8 cellular contexts compared by ENCODE assay signal in genomic region chr19:18192673-18193387, GRCh38. TPM values are rescaled to one million over a fixed set of nuclear protein-coding genes. Genes with fewer than 3 reads are reported as not detected.
DNase-seq lines count a peak whose midpoint lies in the region; ATAC-seq and TF ChIP-seq lines count a peak whose summit lies in the region.

MPV17L2 (plus strand) TSS chr19:18193218; CDS start chr19:18193282, 64 bp downstream.

- TF ChIP-seq CTCF in ovary (IDR thresholded peaks at IDR 0.05), result peak in 2 of 3 donors; percentile 2 to 23
- TF ChIP-seq CTCF in thyroid gland (IDR thresholded peaks at IDR 0.05), result no peak

- peak within 1 kb of the TSS; percentile 93 for H3K27ac Mint-ChIP-seq in activated naive CD8-positive, alpha-beta T cell treated with anti-CD3 and anti-CD28 coated beads, Interleukin-2, amount 50 U/mL, for 24 hours

- peak; percentile 37 for TF ChIP-seq EP300 in ovary (IDR thresholded peaks at IDR 0.05)

- ATAC-seq in HG02759 (IDR thresholded peaks at IDR 0.05; ENCODE audit: unreplicated experiment) (peak; percentile 88), Right ventricle myocardium inferior (peak; percentile 97)
- peak; percentile 93 for ATAC-seq in activated naive CD8-positive, alpha-beta T cell treated with anti-CD3 and anti-CD28 coated beads, Interleukin-2, amount 50 U/mL, for 24 hours

- peaks cover 6% of the 10 kb centered on the region for H3K4me1 ChIP-seq in ovary (ENCODE audit: insufficient read depth)
- peaks cover 17 to 18% of the 10 kb centered on the region in 2 donors for H3K4me1 ChIP-seq in thyroid gland

- WGBS in ovary, 3 donors, result 0 to 1% (median 0%) methylated on average over 41 to 74 of the region's 74 CpGs
- 1% methylated on average over 25 to 31 of the region's 74 CpGs for WGBS in thyroid gland, 2 donors

- H3K36me3 Mint-ChIP-seq in activated naive CD8-positive, alpha-beta T cell treated with anti-CD3 and anti-CD28 coated beads, Interleukin-2, amount 50 U/mL, for 24 hours (ENCODE audit: low read depth), result peaks cover 4% of the 10 kb centered on the region

- H3K27ac ChIP-seq in ovary (peak within 1 kb of the TSS; percentile 81 to 95), thyroid gland (peak within 1 kb of the TSS; percentile 97 to 99 (median 99))

- H3K36me3 ChIP-seq in ovary, result no peaks in the 10 kb centered on the region
- H3K36me3 ChIP-seq in thyroid gland, result peaks cover 0 to 4% of the 10 kb centered on the region in 2 donors

- peak within 1 kb of the TSS; percentile 62 for H3K4me3 ChIP-seq in ovary
- peak within 1 kb of the TSS; percentile 32 to 91 (median 41) for H3K4me3 ChIP-seq in thyroid gland (replicated peaks in 1 of 3)

- no peaks in the 10 kb centered on the region for H3K9me3 Mint-ChIP-seq in activated naive CD8-positive, alpha-beta T cell treated with anti-CD3 and anti-CD28 coated beads, Interleukin-2, amount 50 U/mL, for 24 hours

- H3K27me3 ChIP-seq in ovary, result no peaks in the 10 kb centered on the region
- no peaks in the 10 kb centered on the region for H3K27me3 ChIP-seq in thyroid gland

- peak; percentile 52 for TF ChIP-seq POLR2A in GM10847 (IDR thresholded peaks at IDR 0.05; ENCODE audit: extremely low read depth, insufficient read length)
- TF ChIP-seq POLR2A in ovary (IDR thresholded peaks at IDR 0.05), result peak; percentile 93
- peak; percentile 74 to 86 for TF ChIP-seq POLR2A in thyroid gland (IDR thresholded peaks at IDR 0.05)

- peak within 1 kb of the TSS; percentile 85 for H3K4me3 Mint-ChIP-seq in activated naive CD8-positive, alpha-beta T cell treated with anti-CD3 and anti-CD28 coated beads, Interleukin-2, amount 50 U/mL, for 24 hours

- peaks cover 26% of the 10 kb centered on the region for H3K4me1 Mint-ChIP-seq in activated naive CD8-positive, alpha-beta T cell treated with anti-CD3 and anti-CD28 coated beads, Interleukin-2, amount 50 U/mL, for 24 hours

- no peaks in the 10 kb centered on the region for H3K9me3 ChIP-seq in ovary
- no peaks in the 10 kb centered on the region for H3K9me3 ChIP-seq in thyroid gland

- intact Hi-C loops in Right ventricle myocardium inferior (cut with DNase I), result no loop called here
- intact Hi-C loops in ovary (cut with DNase I), result loop anchor here in 3 of 4 donors (2.0 to 10.0 kb wide), 4 partner anchors 60 to 222 kb away; partner anchors contain the start of gene SSBP4 (in 1 of the 3)
- intact Hi-C loops in thyroid gland (cut with DNase I), result no loop called here

- peaks cover 4% of the 10 kb centered on the region for H3K27me3 Mint-ChIP-seq in activated naive CD8-positive, alpha-beta T cell treated with anti-CD3 and anti-CD28 coated beads, Interleukin-2, amount 50 U/mL, for 24 hours

- DNase-seq in NCI-H1417 (lab: John Stamatoyannopoulos, UW), result peak; percentile 98 to 100 (median 99)
- DNase-seq in SW 1271 (lab: John Stamatoyannopoulos, UW), result peak; percentile 100
- DNase-seq in activated naive CD8-positive, alpha-beta T cell treated with anti-CD3 and anti-CD28 coated beads, Interleukin-2, amount 50 U/mL, for 24 hours, result peak; percentile 98
- peak; percentile 100 for DNase-seq in Right ventricle myocardium inferior (ENCODE audit: missing footprints)
- DNase-seq in ovary, result peak; percentile 98 to 100 (median 99)
- DNase-seq in thyroid gland, result peak; percentile 100

RNA-seq across cellular contexts. Expression of gene MPV17L2, which starts in this region (rescaled TPM):
- 12.0 TPM for total RNA-seq in Right ventricle myocardium inferior
- 10 to 100 TPM in 2 of 7 donors, 1 to 10 TPM in 5; 6.9 to 15.2 (median 8.6) TPM for total RNA-seq in ovary
- 10 to 100 TPM in 1 of 2 donors, 1 to 10 TPM in 1; 3.5 to 12.0 TPM for polyA plus RNA-seq in ovary
- 10 to 100 TPM in 3 of 4 donors, 1 to 10 TPM in 1; 4.7 to 57.7 (median 29.3) TPM for total RNA-seq in thyroid gland

Comparison
In these comparisons a context has a peak if more than half of its experiments do, and no peak if none do; other contexts are left out.
1. Peak in every context shown above with its lines: DNase-seq, ATAC-seq, H3K4me3 ChIP-seq and H3K27ac ChIP-seq.
2. CTCF ChIP-seq: peak in ovary (2 of 3); none in thyroid gland (0 of 6).
3. intact Hi-C loops: an anchor here in ovary (2.0 to 10.0 kb wide); none called in Right ventricle myocardium inferior and thyroid gland.